14 cellular contexts compared by ENCODE assay signal in the genomic region with DNA sequence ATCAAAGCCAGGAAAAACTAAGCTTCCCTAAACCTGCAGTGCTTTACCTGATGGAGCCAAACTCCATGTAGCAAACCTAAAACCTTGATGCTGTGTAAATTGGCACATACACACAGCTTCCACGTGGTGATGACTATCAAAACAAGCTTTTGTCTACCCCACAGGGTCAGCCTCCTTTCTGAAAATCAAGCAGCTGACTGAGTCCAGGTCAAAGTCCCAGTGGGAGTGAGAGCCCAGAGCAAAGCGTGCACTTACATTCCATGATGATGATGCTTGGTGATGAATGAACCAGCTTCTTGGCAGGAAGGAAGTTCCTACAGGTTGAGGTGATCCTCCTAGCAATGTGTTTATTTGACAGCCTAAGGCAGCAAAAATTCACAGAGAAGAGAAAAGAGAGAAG.
DNase-seq lines count a peak whose midpoint lies in the region; ATAC-seq and TF ChIP-seq lines count a peak whose summit lies in the region.
"Had no signal": no experiment of that assay in that cellular context is flagged by ENCODE, and none has a peak within 500 bp of the region (broad histone marks: within the 10 kb centered on the region; RNA-seq: fewer than 3 reads in every experiment).

No MANE protein-coding gene starts in this region.

- H3K4me1 ChIP-seq in Caco-2 (peaks cover 9% of the 10 kb centered on the region), mesenchymal stem cell (ENCODE audit: control insufficient read depth, insufficient read depth, low read depth, low read length) (no peaks in the 10 kb centered on the region), neuronal stem cell (ENCODE audit: control insufficient read depth in 2 of 2, insufficient read depth in 1 of 2, low read depth in 1 of 2, low read length in 2 of 2) (no peaks in the 10 kb centered on the region), upper lobe of right lung (no peaks in the 10 kb centered on the region), upper lobe of left lung (no peaks in the 10 kb centered on the region)
- H3K4me1 ChIP-seq: pancreas had no signal

- peak overlapping the region in 1 of 2 experiments; percentile 4 for H3K18ac ChIP-seq in mesenchymal stem cell (ENCODE audit: low read depth in 1 of 2, low read length in 2 of 2)
- no peak overlapping the region for H3K18ac ChIP-seq in neuronal stem cell (ENCODE audit: low read length)

- no peak for TF ChIP-seq POLR2A in upper lobe of left lung (IDR thresholded peaks at IDR 0.05)

- H3K14ac ChIP-seq in mesenchymal stem cell (ENCODE audit: low read length in 2 of 2) = no peak overlapping the region
- no peak overlapping the region for H3K14ac ChIP-seq in neuronal stem cell (ENCODE audit: low read length)

- no peak overlapping the region for H2BK5ac ChIP-seq in mesenchymal stem cell (ENCODE audit: low read depth, low read length, poor library complexity, severe bottlenecking)
- H2BK5ac ChIP-seq in neuronal stem cell (ENCODE audit: low read length) = no peak overlapping the region

- intact Hi-C loops in Caco-2 (cut with micrococcal nuclease; ENCODE audit: unreplicated experiment) (no loop called here), upper lobe of right lung (cut with DNase I) (no loop called here), left colon (cut with DNase I, micrococcal nuclease) (no loop called here)

- H3K79me1 ChIP-seq in mesenchymal stem cell (replicated peaks; ENCODE audit: low read length, poor library complexity, severe bottlenecking) = no peaks in the 10 kb centered on the region
- H3K79me1 ChIP-seq in neuronal stem cell (ENCODE audit: low read depth, low read length) = no peaks in the 10 kb centered on the region

- WGBS in mesenchymal stem cell = 8% methylated on average over 2 of the region's 2 CpGs
- no CpG with 5 or more reads among the region's 2 CpGs for WGBS in neuronal stem cell (ENCODE audit: extremely low coverage in 2 of 2, insufficient read length in 2 of 2, insufficient replicate concordance in 1 of 2), 2 donors
- 52 to 66% methylated on average over 2 of the region's 2 CpGs for WGBS in upper lobe of left lung, 2 donors

- TF ChIP-seq CTCF in Caco-2 (IDR thresholded peaks at IDR 0.05; ENCODE audit: insufficient read depth in 1 of 2, low read depth in 1 of 2, low read length in 1 of 2, severe bottlenecking in 1 of 2, unreplicated experiment in 1 of 2) = no peak
- no peak for TF ChIP-seq CTCF in choroid plexus epithelial cell (conservative IDR thresholded peaks at IDR 0.05; ENCODE audit: low read depth, low read length)
- TF ChIP-seq CTCF in upper lobe of right lung (IDR thresholded peaks at IDR 0.05) = no peak
- TF ChIP-seq CTCF in upper lobe of left lung (IDR thresholded peaks at IDR 0.05) = no peak

- H3K27me3 Mint-ChIP-seq in Caco-2 (ENCODE audit: insufficient read depth, unreplicated experiment) = no peaks in the 10 kb centered on the region

- peak; percentile 39 to 47 for DNase-seq in Caco-2
- peak; percentile 17 for DNase-seq in NCI-H2196 (lab: John Stamatoyannopoulos, UW; ENCODE audit: unreplicated experiment)
- peak; percentile 95 for DNase-seq in choroid plexus epithelial cell (ENCODE audit: low read depth)
- DNase-seq in mesenchymal stem cell = peak; percentile 52
- DNase-seq in neuronal stem cell (ENCODE audit: low spot score) = no peak
- no peak for DNase-seq in upper lobe of right lung
- DNase-seq in upper lobe of left lung = no peak
- DNase-seq in left colon = no peak
- DNase-seq: activated T-cell treated with anti-CD3 and anti-CD28 coated beads for 4 hours, C1 segment of cervical spinal cord, KBM-7, NCI-H187 treated with DMSO at 0.1 percent for 48 hours, pancreas had no signal

- H3K4me3 Mint-ChIP-seq in Caco-2 (ENCODE audit: unreplicated experiment) = no peak overlapping the region

- H2BK12ac ChIP-seq in mesenchymal stem cell (ENCODE audit: low read length in 2 of 2) = no peak overlapping the region
- H2BK12ac ChIP-seq in neuronal stem cell (ENCODE audit: low read length) = no peak overlapping the region

- POLR2A ChIA-PET in Caco-2 (lab: Charles Lee) = no interaction called here

- no peak for ATAC-seq in upper lobe of right lung
- no peak for ATAC-seq in upper lobe of left lung (ENCODE audit: low FRiP score in 2 of 2)
- no peak for ATAC-seq in left colon
- ATAC-seq: activated CD4-positive, CD25-positive, alpha-beta regulatory T cell treated with anti-CD3 and anti-CD28 coated beads, Interleukin-2, amount 50 U/mL, for 24 hours; pancreas had no signal

- H3K4me3 ChIP-seq in Caco-2 (ENCODE audit: low read depth, low read length) (no peak overlapping the region), choroid plexus epithelial cell (ENCODE audit: low read depth, low read length) (no peak overlapping the region), mesenchymal stem cell (ENCODE audit: insufficient read depth in 1 of 2, low read depth in 1 of 2, low read length in 2 of 2) (no peak overlapping the region), neuronal stem cell (ENCODE audit: low read length in 2 of 2) (no peak overlapping the region), upper lobe of right lung (no peak overlapping the region), upper lobe of left lung (no peak overlapping the region)
- H3K4me3 ChIP-seq: pancreas had no signal

- H3K9me3 Mint-ChIP-seq in Caco-2 (ENCODE audit: unreplicated experiment) = peaks cover 11% of the 10 kb centered on the region

- H2BK120ac ChIP-seq in mesenchymal stem cell (ENCODE audit: low read depth, low read length) = no peak overlapping the region
- no peak overlapping the region for H2BK120ac ChIP-seq in neuronal stem cell (ENCODE audit: low read depth, low read length)

- TF ChIP-seq EP300 in upper lobe of left lung (IDR thresholded peaks at IDR 0.05) = no peak

- H3K4me1 Mint-ChIP-seq in Caco-2 (ENCODE audit: low read depth, unreplicated experiment) = peaks cover 8% of the 10 kb centered on the region

- H3K36me3 ChIP-seq in Caco-2 (ENCODE audit: control insufficient read depth, insufficient read depth, low read length) (no peaks in the 10 kb centered on the region), mesenchymal stem cell (ENCODE audit: control insufficient read depth in 1 of 2, insufficient read depth in 2 of 2, low read depth in 1 of 2, low read length in 2 of 2) (no peaks in the 10 kb centered on the region), neuronal stem cell (replicated peaks in 1 of 2; ENCODE audit: control insufficient read depth in 2 of 2, insufficient read depth in 2 of 2, low read length in 2 of 2) (no peaks in the 10 kb centered on the region), upper lobe of right lung (no peaks in the 10 kb centered on the region), upper lobe of left lung (no peaks in the 10 kb centered on the region)
- H3K36me3 ChIP-seq: pancreas had no signal

- H2BK15ac ChIP-seq in mesenchymal stem cell (ENCODE audit: low read depth, poor library complexity, severe bottlenecking) (no peak overlapping the region), neuronal stem cell (ENCODE audit: low read length) (no peak overlapping the region)

- H4K8ac ChIP-seq in mesenchymal stem cell (ENCODE audit: low read length) (no peak overlapping the region), neuronal stem cell (ENCODE audit: low read depth, low read length) (no peak overlapping the region)

- H2AK5ac ChIP-seq in mesenchymal stem cell (ENCODE audit: low read length, severe bottlenecking) (no peak overlapping the region), neuronal stem cell (ENCODE audit: low read depth, low read length) (no peak overlapping the region)

- H3K27me3 ChIP-seq in Caco-2 (replicated peaks; ENCODE audit: control insufficient read depth, insufficient read depth, low read length) (no peaks in the 10 kb centered on the region), mesenchymal stem cell (ENCODE audit: control insufficient read depth in 1 of 2, insufficient read depth in 1 of 2, low read length in 2 of 2) (no peaks in the 10 kb centered on the region), neuronal stem cell (ENCODE audit: control insufficient read depth in 3 of 3, insufficient read depth in 3 of 3, low read depth in 1 of 3, low read length in 3 of 3) (no peaks in the 10 kb centered on the region), upper lobe of right lung (no peaks in the 10 kb centered on the region), upper lobe of left lung (no peaks in the 10 kb centered on the region)
- H3K27me3 ChIP-seq: pancreas had no signal

- no peak overlapping the region for H4K91ac ChIP-seq in mesenchymal stem cell (ENCODE audit: low read length)
- H4K91ac ChIP-seq in neuronal stem cell (ENCODE audit: low read depth, low read length, poor library complexity) = no peak overlapping the region

- H3K23ac ChIP-seq in mesenchymal stem cell (ENCODE audit: low read length in 2 of 2) = no peak overlapping the region
- no peak overlapping the region for H3K23ac ChIP-seq in neuronal stem cell (ENCODE audit: low read depth, low read length, poor library complexity)

- H2AFZ ChIP-seq in mesenchymal stem cell (ENCODE audit: low read depth, low read length) (no peak overlapping the region), neuronal stem cell (ENCODE audit: low read length) (no peak overlapping the region)

- no peak overlapping the region for H3K4me2 ChIP-seq in mesenchymal stem cell (ENCODE audit: low read length, poor library complexity, severe bottlenecking)
- H3K4me2 ChIP-seq in neuronal stem cell (ENCODE audit: insufficient read depth, low read length, poor library complexity, severe bottlenecking) = no peak overlapping the region

- H3K27ac ChIP-seq in mesenchymal stem cell (ENCODE audit: low read length, poor library complexity, severe bottlenecking) (no peak overlapping the region), neuronal stem cell (replicated peaks; ENCODE audit: low read length) (no peak overlapping the region), upper lobe of right lung (no peak overlapping the region), upper lobe of left lung (no peak overlapping the region)
- H3K27ac ChIP-seq: pancreas had no signal

- H3K27ac Mint-ChIP-seq in Caco-2 (ENCODE audit: unreplicated experiment) = peak overlapping the region; percentile 4

- BruUV-seq in Caco-2 (replicated peaks; lab: Mats Ljungman, UMichigan) = no TSS peak

- H3K9ac ChIP-seq in mesenchymal stem cell (ENCODE audit: low read length) (no peak overlapping the region), neuronal stem cell (ENCODE audit: low read depth, low read length, poor library complexity) (no peak overlapping the region)

- CTCF ChIA-PET in Caco-2 (lab: Charles Lee) = no interaction called here

- H3K36me3 Mint-ChIP-seq in Caco-2 (ENCODE audit: insufficient read depth, unreplicated experiment) = no peaks in the 10 kb centered on the region

- peak overlapping the region in 1 of 2 experiments; percentile 24 for H3K4ac ChIP-seq in mesenchymal stem cell (ENCODE audit: low read depth in 1 of 2, low read length in 2 of 2)
- H3K4ac ChIP-seq in neuronal stem cell (ENCODE audit: low read length) = no peak overlapping the region

- H3K9me3 ChIP-seq in Caco-2 = no peaks in the 10 kb centered on the region
- no peaks in the 10 kb centered on the region for H3K9me3 ChIP-seq in mesenchymal stem cell (ENCODE audit: control insufficient read depth, low read length)
- peaks cover 0 to 2% of the 10 kb centered on the region in 2 donors for H3K9me3 ChIP-seq in neuronal stem cell (replicated peaks in 1 of 2; ENCODE audit: control insufficient read depth in 2 of 2, insufficient read depth in 1 of 2, low read depth in 1 of 2, low read length in 2 of 2)
- no peaks in the 10 kb centered on the region for H3K9me3 ChIP-seq in upper lobe of right lung
- H3K9me3 ChIP-seq in upper lobe of left lung = no peaks in the 10 kb centered on the region
- H3K9me3 ChIP-seq: pancreas had no signal

Comparison
In these comparisons a context has a peak if more than half of its experiments do, and no peak if none do; other contexts are left out.
1. DNase-seq: peak in Caco-2 (2 of 2), NCI-H2196 (single experiment), choroid plexus epithelial cell (single experiment) and mesenchymal stem cell (single experiment); none in neuronal stem cell (single experiment), upper lobe of right lung (single experiment), upper lobe of left lung (0 of 2) and left colon (0 of 2).